Comparison of ENCODE assay signal across 22 cellular contexts in the genomic region with DNA sequence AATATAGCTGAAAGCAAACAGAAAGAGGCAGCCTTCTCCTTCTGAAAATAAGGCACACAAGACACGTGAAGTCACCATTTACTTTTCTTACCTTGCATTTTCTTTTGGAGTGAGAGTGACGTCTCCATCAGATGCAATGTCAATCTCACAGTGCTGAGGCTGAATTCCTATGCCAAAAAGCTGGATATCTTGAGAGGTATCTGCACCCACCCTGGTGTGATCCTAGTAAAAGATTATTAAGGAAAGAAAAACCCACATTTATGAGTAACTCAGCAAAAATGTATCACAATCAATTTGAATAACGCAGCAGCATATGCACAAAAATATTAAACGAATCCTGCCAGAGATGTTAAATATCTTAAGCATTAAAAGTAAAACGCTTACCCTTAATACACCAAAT.
A peak's percentile ranks its signal among the peaks of the same experiment; 100 is the strongest.
DNase-seq lines count a peak whose midpoint lies in the region; ATAC-seq, FAIRE-seq and TF ChIP-seq lines count a peak whose summit lies in the region.
"Had no signal": no experiment of that assay in that cellular context is flagged by ENCODE, and none has a peak within 500 bp of the region (broad histone marks: within the 10 kb centered on the region; RNA-seq: fewer than 3 reads in every experiment).

No MANE protein-coding gene starts in this region.

- H3K79me2 ChIP-seq in osteoblast (ENCODE audit: insufficient read depth, low read length) = no peaks in the 10 kb centered on the region

- H3K36me3 Mint-ChIP-seq in endothelial cell (ENCODE audit: low read depth, unreplicated experiment) = peaks cover 78% of the 10 kb centered on the region
- peaks cover 2 to 6% of the 10 kb centered on the region in 2 donors for H3K36me3 Mint-ChIP-seq in stimulated activated naive B cell treated with anti-CD40 and anti-IgM and Interleukin-4, amounts not matched to agents 10 μg/mL and 1 μg/mL and 100 μg/mL, for 72 hours
- H3K36me3 Mint-ChIP-seq: CD8-positive, alpha-beta T cell had no signal

- H3K27ac ChIP-seq in osteoblast (ENCODE audit: low read depth, low read length) = no peak overlapping the region
- H3K27ac ChIP-seq: A549; BLaER1 treated with 17β-estradiol and CSF1 and Interleukin-3, amounts not matched to agents 10 nM and 100 nM; C4-2B had no signal

- H4K20me1 ChIP-seq in osteoblast (ENCODE audit: insufficient read depth, low read length) = no peaks in the 10 kb centered on the region
- H4K20me1 ChIP-seq: BLaER1 treated with 17β-estradiol and CSF1 and Interleukin-3, amounts not matched to agents 10 nM and 100 nM had no signal

- H3K4me1 ChIP-seq in osteoblast (ENCODE audit: insufficient read depth, low read length) = peaks cover 8% of the 10 kb centered on the region
- H3K4me1 ChIP-seq: A549, Caco-2 had no signal

- H3K4me3 ChIP-seq in osteoblast (ENCODE audit: insufficient read depth, low read length) = no peak overlapping the region
- H3K4me3 ChIP-seq: A549; BLaER1 treated with 17β-estradiol and CSF1 and Interleukin-3, amounts not matched to agents 10 nM and 100 nM had no signal

- TF ChIP-seq CTCF in endothelial cell (IDR thresholded peaks at IDR 0.05; ENCODE audit: unreplicated experiment) (no peak), osteoblast (IDR thresholded peaks at IDR 0.05; ENCODE audit: extremely low read depth, low read depth, low read length) (no peak)

- H3K4me3 Mint-ChIP-seq in endothelial cell (ENCODE audit: unreplicated experiment) = peak overlapping the region; percentile 22
- H3K4me3 Mint-ChIP-seq in stimulated activated naive B cell treated with anti-CD40 and anti-IgM and Interleukin-4, amounts not matched to agents 10 μg/mL and 1 μg/mL and 100 μg/mL, for 72 hours = no peak overlapping the region
- H3K4me3 Mint-ChIP-seq: B cell; CD4-positive, alpha-beta T cell; CD8-positive, alpha-beta T cell had no signal

- TF ChIP-seq POLR2A in GM12892 (IDR thresholded peaks at IDR 0.05; ENCODE audit: low read depth, low read length) = no peak

- no peaks in the 10 kb centered on the region for H3K9me3 ChIP-seq in osteoblast (ENCODE audit: low read depth, low read length)
- H3K9me3 ChIP-seq: A549; BLaER1 treated with 17β-estradiol and CSF1 and Interleukin-3, amounts not matched to agents 10 nM and 100 nM; Caco-2 had no signal

- peaks cover 63% of the 10 kb centered on the region for H3K4me1 Mint-ChIP-seq in endothelial cell (ENCODE audit: unreplicated experiment)
- no peaks in the 10 kb centered on the region for H3K4me1 Mint-ChIP-seq in stimulated activated naive B cell treated with anti-CD40 and anti-IgM and Interleukin-4, amounts not matched to agents 10 μg/mL and 1 μg/mL and 100 μg/mL, for 72 hours
- H3K4me1 Mint-ChIP-seq: B cell had no signal

- no peak for FAIRE-seq in GM12892 (lab: Jason Lieb, UNC)
- FAIRE-seq: A549, D721Med, G401.6, GM12891, GM18507 had no signal

- peaks cover 62% of the 10 kb centered on the region for H3K36me3 ChIP-seq in osteoblast (ENCODE audit: insufficient read depth, low read length)

- H3K27me3 Mint-ChIP-seq in endothelial cell (ENCODE audit: unreplicated experiment) = no peaks in the 10 kb centered on the region
- no peaks in the 10 kb centered on the region for H3K27me3 Mint-ChIP-seq in stimulated activated naive B cell treated with anti-CD40 and anti-IgM and Interleukin-4, amounts not matched to agents 10 μg/mL and 1 μg/mL and 100 μg/mL, for 72 hours
- H3K27me3 Mint-ChIP-seq: B cell had no signal

- peak overlapping the region; percentile 83 for H3K27ac Mint-ChIP-seq in endothelial cell (ENCODE audit: unreplicated experiment)
- H3K27ac Mint-ChIP-seq in stimulated activated naive B cell treated with anti-CD40 and anti-IgM and Interleukin-4, amounts not matched to agents 10 μg/mL and 1 μg/mL and 100 μg/mL, for 72 hours = no peak overlapping the region
- H3K27ac Mint-ChIP-seq: B cell; CD4-positive, alpha-beta T cell; CD8-positive, alpha-beta T cell had no signal

- peak; percentile 59 for ATAC-seq in SK-N-SH treated with all-trans-retinoic acid at 6 μM for 48 hours
- ATAC-seq in stimulated activated naive B cell treated with anti-CD40 and anti-IgM and Interleukin-4, amounts not matched to agents 10 μg/mL and 1 μg/mL and 100 μg/mL, for 72 hours (replicated peaks) = no peak
- ATAC-seq: A549; CD8-positive, alpha-beta T cell had no signal

- no peak overlapping the region for H2AFZ ChIP-seq in osteoblast (ENCODE audit: low read length)

- H3K4me2 ChIP-seq in osteoblast (ENCODE audit: insufficient read depth, low read length) = no peak overlapping the region
- H3K4me2 ChIP-seq: A549; BLaER1 treated with 17β-estradiol and CSF1 and Interleukin-3, amounts not matched to agents 10 nM and 100 nM had no signal

- DNase-seq in endothelial cell (ENCODE audit: low spot score) (no peak), osteoblast (ENCODE audit: insufficient read length, low spot score, missing footprints) (peak; percentile 62), GM12892 (ENCODE audit: insufficient read length) (no peak), NCI-H2029 treated with DMSO at 0.1 percent for 48 hours (lab: John Stamatoyannopoulos, UW) (no peak)
- no peak for DNase-seq in stimulated activated naive B cell treated with anti-CD40 and anti-IgM and Interleukin-4, amounts not matched to agents 10 μg/mL and 1 μg/mL and 100 μg/mL, for 72 hours
- DNase-seq: 8988T; AML-193; Caco-2; Calu3; CD4-positive, alpha-beta T cell; CD8-positive, alpha-beta T cell; DMS79 treated with DMSO at 0.1 percent for 48 hours; GF-D8 had no signal

- no peaks in the 10 kb centered on the region for H3K9me3 Mint-ChIP-seq in endothelial cell (ENCODE audit: unreplicated experiment)
- no peaks in the 10 kb centered on the region for H3K9me3 Mint-ChIP-seq in stimulated activated naive B cell treated with anti-CD40 and anti-IgM and Interleukin-4, amounts not matched to agents 10 μg/mL and 1 μg/mL and 100 μg/mL, for 72 hours
- H3K9me3 Mint-ChIP-seq: CD4-positive, alpha-beta T cell; CD8-positive, alpha-beta T cell had no signal

- H3K27me3 ChIP-seq in osteoblast (ENCODE audit: insufficient read depth, low read length) = no peaks in the 10 kb centered on the region
- H3K27me3 ChIP-seq: BLaER1 treated with 17β-estradiol and CSF1 and Interleukin-3, amounts not matched to agents 10 nM and 100 nM had no signal

TF ChIP-seq in SK-N-SH treated with all-trans-retinoic acid at 6 μM for 48 hours, 23 proteins besides CTCF, POLR2A, EP300 and RAD21:
- TF ChIP-seq, protein P1, sequence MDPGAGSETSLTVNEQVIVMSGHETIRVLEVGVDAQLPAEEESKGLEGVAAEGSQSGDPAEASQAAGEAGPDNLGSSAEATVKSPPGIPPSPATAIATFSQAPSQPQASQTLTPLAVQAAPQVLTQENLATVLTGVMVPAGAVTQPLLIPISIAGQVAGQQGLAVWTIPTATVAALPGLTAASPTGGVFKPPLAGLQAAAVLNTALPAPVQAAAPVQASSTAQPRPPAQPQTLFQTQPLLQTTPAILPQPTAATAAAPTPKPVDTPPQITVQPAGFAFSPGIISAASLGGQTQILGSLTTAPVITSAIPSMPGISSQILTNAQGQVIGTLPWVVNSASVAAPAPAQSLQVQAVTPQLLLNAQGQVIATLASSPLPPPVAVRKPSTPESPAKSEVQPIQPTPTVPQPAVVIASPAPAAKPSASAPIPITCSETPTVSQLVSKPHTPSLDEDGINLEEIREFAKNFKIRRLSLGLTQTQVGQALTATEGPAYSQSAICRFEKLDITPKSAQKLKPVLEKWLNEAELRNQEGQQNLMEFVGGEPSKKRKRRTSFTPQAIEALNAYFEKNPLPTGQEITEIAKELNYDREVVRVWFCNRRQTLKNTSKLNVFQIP (CRISPR knock-in tag; IDR thresholded peaks at IDR 0.05; ENCODE audit: borderline replicate concordance, low read depth) = no peak
- TF ChIP-seq ISL1 (CRISPR knock-in tag; IDR thresholded peaks at IDR 0.05) (no peak), ZFP30 (CRISPR knock-in tag; IDR thresholded peaks at IDR 0.05) (no peak)
